Comparison of ENCODE assay signal across 10 cellular contexts in genomic region chr3:73520931-73521461, GRCh38.
DNase-seq lines count a peak whose midpoint lies in the region; ATAC-seq, FAIRE-seq and TF ChIP-seq lines count a peak whose summit lies in the region.
"Had no signal": no experiment of that assay in that cellular context is flagged by ENCODE, and none has a peak within 500 bp of the region (broad histone marks: within the 10 kb centered on the region; RNA-seq: fewer than 3 reads in every experiment).

No MANE protein-coding gene starts in this region.

- no peak overlapping the region for H3K4me2 ChIP-seq in MM.1S (ENCODE audit: low read depth, low read length)

- H3K4me1 ChIP-seq in pancreas (no peaks in the 10 kb centered on the region), urinary bladder (ENCODE audit: insufficient read depth) (no peaks in the 10 kb centered on the region), MM.1S (ENCODE audit: low read length) (no peaks in the 10 kb centered on the region)

- no peak overlapping the region for H3K27ac ChIP-seq in pancreas
- H3K27ac ChIP-seq in urinary bladder (ENCODE audit: low read depth): peak overlapping the region; percentile 31
- H3K27ac ChIP-seq in MM.1S (ENCODE audit: low read length): no peak overlapping the region

- peak; percentile 79 for FAIRE-seq in pancreas (lab: Jason Lieb, UNC)

- H3K4me3 ChIP-seq in pancreas (no peak overlapping the region), urinary bladder (ENCODE audit: low read depth, low read length) (no peak overlapping the region), MM.1S (ENCODE audit: low read length) (no peak overlapping the region)

- no peaks in the 10 kb centered on the region for H3K79me2 ChIP-seq in MM.1S (ENCODE audit: low read length)

- no peaks in the 10 kb centered on the region for H3K36me3 ChIP-seq in pancreas
- no peaks in the 10 kb centered on the region for H3K36me3 ChIP-seq in urinary bladder (ENCODE audit: insufficient read depth)
- no peaks in the 10 kb centered on the region for H3K36me3 ChIP-seq in MM.1S (replicated peaks; ENCODE audit: insufficient read depth, low read length)

- ATAC-seq in pancreas: peak in 3 of 4 donors; percentile 40 to 53 (median 47)
- no peak for ATAC-seq in GM18519 (IDR thresholded peaks at IDR 0.05; ENCODE audit: low FRiP score, unreplicated experiment)
- no peak for ATAC-seq in HG03280 (IDR thresholded peaks at IDR 0.05; ENCODE audit: unreplicated experiment)
- ATAC-seq: HCT116 had no signal

- WGBS in pancreas, 2 donors: 78 to 82% methylated on average over 13 of the region's 13 CpGs
- 13% methylated on average over 13 of the region's 13 CpGs for WGBS in urinary bladder

- no peak overlapping the region for H2AFZ ChIP-seq in MM.1S (ENCODE audit: low read length)

- no peak overlapping the region for H3K9ac ChIP-seq in MM.1S (ENCODE audit: low read length)

- H3K9me2 ChIP-seq in MM.1S (replicated peaks; ENCODE audit: insufficient read depth, low read length): no peaks in the 10 kb centered on the region

- no peaks in the 10 kb centered on the region for H3F3A ChIP-seq in MM.1S (ENCODE audit: insufficient read depth, low read length)

- no peaks in the 10 kb centered on the region for H4K20me1 ChIP-seq in MM.1S (ENCODE audit: insufficient read depth, low read length)

- peak; percentile 60 for DNase-seq in NCI-H82 treated with DMSO at 0.1 percent for 48 hours (lab: John Stamatoyannopoulos, UW; ENCODE audit: unreplicated experiment)
- peak; percentile 65 for DNase-seq in fibroblast of the conjunctiva (ENCODE audit: low read depth)
- DNase-seq in pancreas: no peak
- DNase-seq in MM.1S: no peak
- DNase-seq: foreskin melanocyte, NCI-H1092 treated with DMSO at 0.1 percent for 48 hours had no signal

- no peaks in the 10 kb centered on the region for H3K27me3 ChIP-seq in pancreas
- H3K27me3 ChIP-seq in MM.1S (replicated peaks; ENCODE audit: insufficient read depth, low read length): no peaks in the 10 kb centered on the region

- intact Hi-C loops in pancreas (cut with DNase I): no loop called here

- TF ChIP-seq CTCF in pancreas (IDR thresholded peaks at IDR 0.05) (no peak), MM.1S (IDR thresholded peaks at IDR 0.05; ENCODE audit: low read length) (no peak)

- H3K9me3 ChIP-seq in pancreas (no peaks in the 10 kb centered on the region), MM.1S (replicated peaks; ENCODE audit: insufficient read depth, low read length) (no peaks in the 10 kb centered on the region)

Comparison
In these comparisons a context has a peak if more than half of its experiments do, and no peak if none do; other contexts are left out.
1. DNase-seq: peak in NCI-H82 treated with DMSO at 0.1 percent for 48 hours (single experiment) and fibroblast of the conjunctiva (single experiment); none in pancreas (0 of 6) and MM.1S (single experiment).
2. ATAC-seq: peak in pancreas (3 of 4); none in GM18519 (single experiment) and HG03280 (single experiment).